In genomic region chr12:57239587-57240068, GRCh38 we compare ENCODE assay signal across 1 cellular context.
TF ChIP-seq lines count a peak whose summit lies in the region.

No MANE protein-coding gene starts in this region.

TF ChIP-seq in endothelial cell of umbilical vein, 7 proteins besides CTCF, POLR2A, EP300 and RAD21:
- TF ChIP-seq EZH2 (IDR thresholded peaks at IDR 0.05; ENCODE audit: borderline replicate concordance, low read depth, low read length, severe bottlenecking) (peak; percentile 3), MAX (IDR thresholded peaks at IDR 0.05; ENCODE audit: insufficient read depth, insufficient read length) (no peak)
